1 cellular context compared by ENCODE assay signal in the genomic region with DNA sequence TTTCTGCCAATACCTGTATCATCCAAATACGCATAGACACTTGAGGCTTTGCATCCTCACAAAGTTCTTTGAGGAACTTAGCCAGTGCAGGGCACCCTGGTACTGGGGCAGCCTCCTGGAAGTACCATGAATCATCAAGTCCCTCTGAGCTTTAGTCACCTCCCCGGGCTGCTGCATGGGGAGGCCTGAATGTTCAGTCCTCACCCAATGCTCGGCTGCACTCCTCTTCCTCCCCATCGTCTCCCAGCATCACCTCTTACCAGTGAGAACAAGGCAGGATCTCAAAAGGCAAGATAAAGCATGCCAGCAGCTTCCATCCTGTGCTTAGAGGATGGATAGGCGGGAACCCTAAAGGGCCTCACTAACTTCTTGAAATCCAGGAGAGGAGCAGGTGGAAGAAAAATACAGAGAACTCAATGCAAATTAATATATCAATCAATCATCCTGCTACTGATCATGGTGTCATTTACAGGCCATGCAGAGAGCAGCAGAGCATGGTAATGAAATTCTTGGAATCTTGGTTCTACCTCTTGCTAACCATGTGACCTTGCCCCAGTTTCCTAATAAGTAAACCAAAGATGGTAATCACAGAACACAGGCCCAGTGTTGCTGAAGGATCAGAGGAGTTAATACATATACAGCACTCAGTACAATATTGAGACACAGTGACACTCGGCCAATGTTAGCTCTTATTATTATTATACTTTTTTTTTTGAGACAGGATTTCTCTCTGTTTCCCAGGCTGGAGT.
TF ChIP-seq lines count a peak whose summit lies in the region.

No MANE protein-coding gene starts in this region.

TF ChIP-seq in HepG2, 621 proteins besides CTCF, POLR2A, EP300 and RAD21:
- TF ChIP-seq, protein P1, sequence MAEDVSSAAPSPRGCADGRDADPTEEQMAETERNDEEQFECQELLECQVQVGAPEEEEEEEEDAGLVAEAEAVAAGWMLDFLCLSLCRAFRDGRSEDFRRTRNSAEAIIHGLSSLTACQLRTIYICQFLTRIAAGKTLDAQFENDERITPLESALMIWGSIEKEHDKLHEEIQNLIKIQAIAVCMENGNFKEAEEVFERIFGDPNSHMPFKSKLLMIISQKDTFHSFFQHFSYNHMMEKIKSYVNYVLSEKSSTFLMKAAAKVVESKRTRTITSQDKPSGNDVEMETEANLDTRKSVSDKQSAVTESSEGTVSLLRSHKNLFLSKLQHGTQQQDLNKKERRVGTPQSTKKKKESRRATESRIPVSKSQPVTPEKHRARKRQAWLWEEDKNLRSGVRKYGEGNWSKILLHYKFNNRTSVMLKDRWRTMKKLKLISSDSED (CRISPR knock-in tag; IDR thresholded peaks at IDR 0.05) = no peak
- TF ChIP-seq ZNF569 (CRISPR knock-in tag; IDR thresholded peaks at IDR 0.05; ENCODE audit: borderline replicate concordance) (no peak), CREM (IDR thresholded peaks at IDR 0.05) (no peak), CREM (CRISPR knock-in tag; IDR thresholded peaks at IDR 0.05) (no peak), CEBPB (IDR thresholded peaks at IDR 0.05; ENCODE audit: borderline replicate concordance, low read depth, low read length) (0 out of 2 replicates have a peak, but pooled peaks have one; percentile 18)
